In genomic region chr2:54787270-54787669, GRCh38 we compare ENCODE assay signal across 31 cellular contexts.
"Had no signal": no experiment of that assay in that cellular context is flagged by ENCODE, and none has a peak within 500 bp of the region (broad histone marks: within the 10 kb centered on the region; RNA-seq: fewer than 3 reads in every experiment).

No MANE protein-coding gene starts in this region.

- H3K79me2 ChIP-seq: hepatocyte, parathyroid adenoma had no signal

- H3K9me3 ChIP-seq: esophagus muscularis mucosa, gastroesophageal sphincter, heart left ventricle, lower lobe of right lung, mucosa of descending colon, neutrophil, right atrium auricular region, testis, tibial artery had no signal

- H3K4me1 Mint-ChIP-seq: mesothelial cell of epicardium; neural crest cell; stimulated activated effector memory CD8-positive, alpha-beta T cell treated with anti-CD3 and anti-CD28 coated beads, Interleukin-12 subunit alpha, Interleukin-12 subunit beta, amount 100 ng/mL, for 72 hours had no signal

- H3K9me3 Mint-ChIP-seq: naive B cell; natural killer cell treated with Interleukin-12 subunit alpha and Interleukin-12 subunit beta and Interleukin-15 and Interleukin-18, amount 100 ng/mL, for 72 hours; stimulated activated effector memory CD8-positive, alpha-beta T cell treated with anti-CD3 and anti-CD28 coated beads, Interleukin-12 subunit alpha, Interleukin-12 subunit beta, amount 100 ng/mL, for 72 hours; type B pancreatic cell had no signal

- ATAC-seq: foreskin keratinocyte; gastroesophageal sphincter; heart left ventricle; left colon; left ventricle myocardium superior; lower lobe of right lung; natural killer cell treated with Interleukin-12 subunit alpha and Interleukin-12 subunit beta and Interleukin-15 and Interleukin-18, amount 100 ng/mL, for 72 hours; sciatic nerve; stimulated activated effector memory CD8-positive, alpha-beta T cell treated with anti-CD3 and anti-CD28 coated beads, Interleukin-12 subunit alpha, Interleukin-12 subunit beta, amount 100 ng/mL, for 72 hours; stimulated activated naive CD8-positive, alpha-beta T cell treated with anti-CD3 and anti-CD28 coated beads, Interleukin-15, Interleukin-2, amounts not matched to agents 100 U/mL and 50 U/mL, for 24 hours had no signal

- H3K4me3 Mint-ChIP-seq: mesothelial cell of epicardium; natural killer cell treated with Interleukin-12 subunit alpha and Interleukin-12 subunit beta and Interleukin-15 and Interleukin-18, amount 100 ng/mL, for 72 hours; neural crest cell; stimulated activated effector memory CD8-positive, alpha-beta T cell treated with anti-CD3 and anti-CD28 coated beads, Interleukin-12 subunit alpha, Interleukin-12 subunit beta, amount 100 ng/mL, for 72 hours; type B pancreatic cell had no signal

- H3K4me3 ChIP-seq: coronary artery, esophagus muscularis mucosa, gastroesophageal sphincter, heart left ventricle, hepatocyte, lower lobe of right lung, mucosa of descending colon, right atrium auricular region, testis, tibial artery had no signal

- H3K27me3 Mint-ChIP-seq: naive B cell had no signal

- H3K36me3 ChIP-seq: esophagus muscularis mucosa, gastroesophageal sphincter, heart left ventricle, lower lobe of right lung, neutrophil, right atrium auricular region, tibial artery had no signal

- H3K27ac Mint-ChIP-seq: mesothelial cell of epicardium; natural killer cell treated with Interleukin-12 subunit alpha and Interleukin-12 subunit beta and Interleukin-15 and Interleukin-18, amount 100 ng/mL, for 72 hours; progenitor cell of endocrine pancreas; stimulated activated effector memory CD8-positive, alpha-beta T cell treated with anti-CD3 and anti-CD28 coated beads, Interleukin-12 subunit alpha, Interleukin-12 subunit beta, amount 100 ng/mL, for 72 hours; type B pancreatic cell had no signal

- H3K27ac ChIP-seq: coronary artery, esophagus muscularis mucosa, foreskin keratinocyte, gastroesophageal sphincter, heart left ventricle, hepatocyte, lower lobe of right lung, neutrophil, parathyroid adenoma, right atrium auricular region, testis, tibial artery had no signal

- H3K27me3 ChIP-seq: esophagus muscularis mucosa, foreskin keratinocyte, gastroesophageal sphincter, heart left ventricle, hepatocyte, neutrophil, right atrium auricular region, testis, tibial artery had no signal

- H3K36me3 Mint-ChIP-seq: mesothelial cell of epicardium; naive B cell; natural killer cell treated with Interleukin-12 subunit alpha and Interleukin-12 subunit beta and Interleukin-15 and Interleukin-18, amount 100 ng/mL, for 72 hours; stimulated activated effector memory CD8-positive, alpha-beta T cell treated with anti-CD3 and anti-CD28 coated beads, Interleukin-12 subunit alpha, Interleukin-12 subunit beta, amount 100 ng/mL, for 72 hours; type B pancreatic cell had no signal

- H2AFZ ChIP-seq: hepatocyte, parathyroid adenoma had no signal

- H3K4me1 ChIP-seq: esophagus muscularis mucosa, foreskin keratinocyte, gastroesophageal sphincter, heart left ventricle, lower lobe of right lung, parathyroid adenoma, right atrium auricular region, testis, tibial artery had no signal

- H3K4me2 ChIP-seq: hepatocyte had no signal

- DNase-seq: dermis blood vessel endothelial cell; effector memory CD4-positive, alpha-beta T cell; foreskin keratinocyte; heart left ventricle; kidney glomerular epithelial cell; left colon; left ventricle myocardium superior; lower lobe of right lung; mesenchymal stem cell; mucosa of descending colon; naive B cell; stimulated activated CD4-positive, alpha-beta T cell treated with anti-CD3 and anti-CD28 coated beads, Interleukin-2, amount 100 ng/mL, for 24 hours; stimulated activated CD4-positive, alpha-beta T cell treated with anti-CD3 and anti-CD28 coated beads, Interleukin-4, amount 100 ng/mL, for 24 hours; stimulated activated naive CD8-positive, alpha-beta T cell treated with anti-CD3 and anti-CD28 coated beads, Interleukin-15, Interleukin-2, amounts not matched to agents 100 U/mL and 50 U/mL, for 24 hours; substantia nigra; testis; tibial artery had no signal
